Comparison of ENCODE assay signal across 12 cellular contexts in the genomic region with DNA sequence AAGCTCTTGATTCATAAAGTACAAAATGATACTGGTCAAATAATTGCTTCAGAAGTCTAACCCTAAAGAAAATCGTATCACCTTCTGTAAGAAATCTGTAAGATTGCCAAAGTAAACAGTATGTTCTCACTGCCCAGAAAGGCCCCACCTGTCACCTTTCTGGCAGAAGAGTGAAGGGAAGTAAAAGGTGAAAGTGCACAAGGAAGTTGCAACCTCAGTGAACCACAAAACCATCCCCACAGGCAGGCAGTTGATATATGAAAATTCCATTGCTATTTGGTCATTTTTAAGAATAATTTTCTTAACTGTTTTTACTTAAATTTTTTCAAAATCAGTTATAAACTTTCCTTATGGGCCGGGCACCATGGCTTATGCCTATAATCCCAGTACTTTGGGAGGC. TPM values are rescaled to one million over a fixed set of nuclear protein-coding genes. Genes with fewer than 3 reads are reported as not detected.
DNase-seq lines count a peak whose midpoint lies in the region; ATAC-seq and TF ChIP-seq lines count a peak whose summit lies in the region.
"Had no signal": no experiment of that assay in that cellular context is flagged by ENCODE, and none has a peak within 500 bp of the region (broad histone marks: within the 10 kb centered on the region; RNA-seq: fewer than 3 reads in every experiment).

No MANE protein-coding gene starts in this region.

- no peak overlapping the region for H3K27ac ChIP-seq in endodermal cell (ENCODE audit: low read depth, low read length)
- H3K27ac ChIP-seq in heart right ventricle, result no peak overlapping the region
- H3K27ac ChIP-seq: SK-N-MC had no signal

- no peaks in the 10 kb centered on the region for H3K27me3 Mint-ChIP-seq in endodermal cell (ENCODE audit: insufficient read depth)

- H3K36me3 ChIP-seq in endodermal cell (ENCODE audit: control insufficient read depth, insufficient read depth, low read length) (no peaks in the 10 kb centered on the region), heart right ventricle (no peaks in the 10 kb centered on the region)

- H3K27me3 ChIP-seq in endodermal cell (ENCODE audit: control insufficient read depth, insufficient read depth, low read length, poor library complexity, severe bottlenecking), result no peaks in the 10 kb centered on the region
- H3K27me3 ChIP-seq in heart right ventricle, result peaks cover 0 to 49% (median 8%) of the 10 kb centered on the region in 7 donors

- DNase-seq in Caki2 (ENCODE audit: low read depth) (peak; percentile 81), HPDE6-E6E7 (ENCODE audit: extremely low spot score) (peak; percentile 53), amniotic epithelial cell (ENCODE audit: low read depth) (peak; percentile 66), left colon (peak; percentile 37 to 72), endodermal cell (no peak), NCI-H1417 (lab: John Stamatoyannopoulos, UW) (no peak), heart right ventricle (no peak), NCI-H446 (lab: John Stamatoyannopoulos, UW) (no peak)
- DNase-seq: COR-L47, NCI-H446 treated with DMSO at 0.1 percent for 48 hours had no signal

- H3K36me3 Mint-ChIP-seq in endodermal cell (ENCODE audit: low read depth), result no peaks in the 10 kb centered on the region
- H3K36me3 Mint-ChIP-seq: activated naive CD8-positive, alpha-beta T cell had no signal

- no peak overlapping the region for H3K27ac Mint-ChIP-seq in endodermal cell
- H3K27ac Mint-ChIP-seq: activated naive CD8-positive, alpha-beta T cell had no signal

- TF ChIP-seq CTCF in endodermal cell (conservative IDR thresholded peaks at IDR 0.05) (no peak), heart right ventricle (IDR thresholded peaks at IDR 0.05) (no peak)

- intact Hi-C loops in left colon (cut with DNase I, micrococcal nuclease) (no loop called here), heart right ventricle (cut with DNase I) (no loop called here)

- H3K4me3 ChIP-seq in endodermal cell (ENCODE audit: low read length), result no peak overlapping the region
- no peak overlapping the region for H3K4me3 ChIP-seq in heart right ventricle
- H3K4me3 ChIP-seq: SK-N-MC had no signal

- no peaks in the 10 kb centered on the region for H3K9me3 Mint-ChIP-seq in endodermal cell

- ATAC-seq in left colon (peak; percentile 82), heart right ventricle (no peak)

- no peaks in the 10 kb centered on the region for H3K9me3 ChIP-seq in endodermal cell (ENCODE audit: control insufficient read depth, low read length)
- peaks cover 0 to 3% (median 0%) of the 10 kb centered on the region in 11 donors for H3K9me3 ChIP-seq in heart right ventricle

- H3K4me1 Mint-ChIP-seq in endodermal cell, result peaks cover 27% of the 10 kb centered on the region

- 86 to 100% methylated on average over 1 to 2 of the region's 2 CpGs for WGBS in endodermal cell (ENCODE audit: insufficient coverage in 1 of 2, insufficient read length in 1 of 2), 2 experiments
- 61 to 62% methylated on average over 2 of the region's 2 CpGs for WGBS in heart right ventricle, 2 donors

- no peak overlapping the region for H3K9ac ChIP-seq in endodermal cell (ENCODE audit: extremely low read depth, low read length, poor library complexity, severe bottlenecking)

- in situ Hi-C loops in Caki2 (cut with HindIII; ENCODE audit: low pct_unique_long_range_greater_than_20kb, low sequenced_read_pairs), result no loop called here

- H3K4me1 ChIP-seq in endodermal cell (ENCODE audit: control insufficient read depth, insufficient read depth, low read length), result peaks cover 4% of the 10 kb centered on the region
- no peaks in the 10 kb centered on the region for H3K4me1 ChIP-seq in heart right ventricle

- no peak overlapping the region for H3K4me3 Mint-ChIP-seq in endodermal cell
- H3K4me3 Mint-ChIP-seq: activated naive CD8-positive, alpha-beta T cell had no signal

RNA-seq across cellular contexts. Expression of a gene that starts 48.5 kb away (rescaled TPM):
- 19.7 and 23.6 TPM in 2 replicates for total RNA-seq in Caki2 (2014; rRNA removed; shearing (Covaris generic); ENCODE audit: low replicate concordance)
- 10 to 100 TPM; 33.2 to 34.0 TPM for total RNA-seq in left colon
- 10 to 100 TPM; 33.2 to 40.1 TPM for total RNA-seq in endodermal cell
- 24.4 TPM for polyA plus RNA-seq in endodermal cell (2013, experiment 1 of 2)
- polyA plus RNA-seq in endodermal cell (2013, experiment 2 of 2), result 22.0 TPM
- total RNA-seq in heart right ventricle, result 10 to 100 TPM; 16.9 to 22.9 (median 21.1) TPM
- polyA plus RNA-seq in heart right ventricle, result 1 to 10 TPM; 5.9 to 6.9 TPM

Comparison
In these comparisons a context has a peak if more than half of its experiments do, and no peak if none do; other contexts are left out.
1. DNase-seq: peak in Caki2 (single experiment), HPDE6-E6E7 (single experiment), amniotic epithelial cell (single experiment) and left colon (2 of 2); none in endodermal cell (single experiment), NCI-H1417 (0 of 3), heart right ventricle (0 of 2) and NCI-H446 (0 of 2).